Comparison of ENCODE assay signal across 24 cellular contexts in genomic region chr6:13278991-13279390, GRCh38. TPM values are rescaled to one million over a fixed set of nuclear protein-coding genes. Genes with fewer than 3 reads are reported as not detected.
DNase-seq lines count a peak whose midpoint lies in the region; ATAC-seq and TF ChIP-seq lines count a peak whose summit lies in the region.
"Had no signal": no experiment of that assay in that cellular context is flagged by ENCODE, and none has a peak within 500 bp of the region (broad histone marks: within the 10 kb centered on the region; RNA-seq: fewer than 3 reads in every experiment).

No MANE protein-coding gene starts in this region.

- no peak overlapping the region for H3K4ac ChIP-seq in IMR-90 (ENCODE audit: low read depth, low read length)

- BruUV-seq in IMR-90 (replicated peaks; lab: Mats Ljungman, UMichigan), result no TSS peak

- H3K4me2 ChIP-seq in IMR-90 (ENCODE audit: low read depth, low read length), result no peak overlapping the region
- H3K4me2 ChIP-seq: smooth muscle cell had no signal

- H4K5ac ChIP-seq in IMR-90 (ENCODE audit: low read depth, low read length), result no peak overlapping the region

- H2AFZ ChIP-seq in IMR-90 (replicated peaks; ENCODE audit: low read length, poor library complexity), result no peak overlapping the region

- H2AK5ac ChIP-seq in IMR-90 (ENCODE audit: low read depth, low read length), result no peak overlapping the region

- no peak overlapping the region for H3K56ac ChIP-seq in IMR-90 (ENCODE audit: extremely low read depth, insufficient read depth, low read length)

- TF ChIP-seq CTCF in IMR-90 (conservative IDR thresholded peaks at IDR 0.05; ENCODE audit: low read depth, low read length), result no peak

- no peak for TF ChIP-seq RAD21 in IMR-90 (IDR thresholded peaks at IDR 0.05; ENCODE audit: low read length)

- intact Hi-C loops in Right ventricle myocardium superior (cut with DNase I), result no loop called here
- intact Hi-C loops in left ventricle myocardium superior (cut with micrococcal nuclease), result no loop called here
- intact Hi-C loops in IMR-90 (cut with micrococcal nuclease), result no loop called here

- no peak overlapping the region for H4K8ac ChIP-seq in IMR-90 (ENCODE audit: low read depth in 2 of 2, low read length in 2 of 2)

- no peak overlapping the region for H4K91ac ChIP-seq in IMR-90 (ENCODE audit: insufficient read depth, low read depth, low read length)

- H4K20me1 ChIP-seq in IMR-90 (ENCODE audit: insufficient read depth, low read length), result no peaks in the 10 kb centered on the region

- POLR2A ChIA-PET in IMR-90 (lab: Charles Lee; ENCODE audit: unreplicated experiment), result no interaction called here

- H3K18ac ChIP-seq in IMR-90 (ENCODE audit: low read depth, low read length), result no peak overlapping the region

- no peaks in the 10 kb centered on the region for H3K36me3 ChIP-seq in IMR-90 (ENCODE audit: control insufficient read depth, insufficient read depth, low read length)
- H3K36me3 ChIP-seq: transverse colon had no signal

- no peaks in the 10 kb centered on the region for H3K9me3 ChIP-seq in IMR-90 (ENCODE audit: control insufficient read depth, insufficient read depth, low read length)
- H3K9me3 ChIP-seq: transverse colon had no signal

- no peaks in the 10 kb centered on the region for H3K4me1 ChIP-seq in IMR-90 (ENCODE audit: control insufficient read depth, insufficient read depth, low read length)
- H3K4me1 ChIP-seq: transverse colon had no signal

- no peak overlapping the region for H2AK9ac ChIP-seq in IMR-90 (replicated peaks; ENCODE audit: low read depth, low read length, poor library complexity)

- dilution Hi-C loops in IMR-90 (cut with HindIII; ENCODE audit: low sequenced_read_pairs, unreplicated experiment), result no loop called here

- in situ Hi-C loops in IMR-90 (cut with MboI; ENCODE audit: low sequenced_read_pairs), result no loop called here

- H3K23ac ChIP-seq in IMR-90 (ENCODE audit: low read depth, low read length), result no peak overlapping the region

- H3K27me3 ChIP-seq in IMR-90 (ENCODE audit: control insufficient read depth, insufficient read depth, low read length), result no peaks in the 10 kb centered on the region
- H3K27me3 ChIP-seq: transverse colon had no signal

- WGBS in IMR-90 (ENCODE audit: extremely low coverage in 2 of 2, insufficient read length in 1 of 2), 2 experiments, result no CpG with 5 or more reads among the region's 4 CpGs

- no peak for TF ChIP-seq POLR2A in IMR-90 (IDR thresholded peaks at IDR 0.05; ENCODE audit: low read depth, low read length)

- H2BK5ac ChIP-seq in IMR-90 (ENCODE audit: low read depth, low read length, poor library complexity, severe bottlenecking), result no peak overlapping the region

- no peak overlapping the region for H3K27ac ChIP-seq in IMR-90 (ENCODE audit: insufficient read depth, low read length)
- H3K27ac ChIP-seq: transverse colon had no signal

- H3K79me1 ChIP-seq in IMR-90 (ENCODE audit: low read depth in 1 of 2, low read length in 2 of 2), result no peaks in the 10 kb centered on the region

- H2BK20ac ChIP-seq in IMR-90 (ENCODE audit: low read depth, low read length), result no peak overlapping the region

- H3K4me3 ChIP-seq in IMR-90 (ENCODE audit: insufficient read depth, low read depth, low read length), result no peak overlapping the region
- H3K4me3 ChIP-seq: smooth muscle cell, transverse colon had no signal

- no peak overlapping the region for H2BK120ac ChIP-seq in IMR-90 (ENCODE audit: low read depth, low read length)

- H3K9me1 ChIP-seq in IMR-90 (ENCODE audit: insufficient read depth, low read length), result no peaks in the 10 kb centered on the region

- CTCF ChIA-PET in IMR-90 (lab: Yijun Ruan, JAX), result interaction anchor here (0.9 kb wide), 1 partner anchor 10 kb away, joined by 4 read pairs; no protein-coding TSS in a partner anchor

- no peak for DNase-seq in Right ventricle myocardium superior
- no peak for DNase-seq in left ventricle myocardium superior
- DNase-seq in IMR-90, result peak; percentile 2
- peak; percentile 62 for DNase-seq in fibroblast of peridontal ligament (ENCODE audit: extremely low read depth)
- peak; percentile 3 for DNase-seq in stromal cell of bone marrow (ENCODE audit: low read depth)
- no peak for DNase-seq in DMS153 treated with DMSO at 0.1 percent for 48 hours (lab: John Stamatoyannopoulos, UW; ENCODE audit: unreplicated experiment)
- no peak for DNase-seq in DMS79 (lab: John Stamatoyannopoulos, UW)
- DNase-seq: 8988T; activated CD4-positive, alpha-beta T cell treated with anti-CD3 and anti-CD28 coated beads, Interleukin-2, amount 50 U/mL, for 48 hours; activated naive CD4-positive, alpha-beta T cell treated with anti-CD3 and anti-CD28 coated beads, Interleukin-2, amount 10 ng/mL, durations not matched to agents 7 days and 5 days; amygdala; effector memory CD4-positive, alpha-beta T cell; islet precursor cell; naive thymus-derived CD4-positive, alpha-beta T cell; NCI-H1092 treated with DMSO at 0.1 percent for 48 hours; NCI-H187 treated with DMSO at 0.1 percent for 48 hours; NK-92 treated with Interleukin-12 subunit alpha and Interleukin-12 subunit beta, amount 100 ng/mL, for 24 hours; PC-3; SIG-M5; stimulated activated CD4-positive, alpha-beta T cell treated with anti-CD3 and anti-CD28 coated beads, Interleukin-2, amount 100 ng/mL, for 24 hours; T-helper 1 cell; transverse colon had no signal

- H2BK15ac ChIP-seq in IMR-90 (ENCODE audit: low read depth, low read length), result no peak overlapping the region

- no peak overlapping the region for H3K14ac ChIP-seq in IMR-90 (replicated peaks; ENCODE audit: low read depth, low read length)

- H3K9ac ChIP-seq in IMR-90 (ENCODE audit: low read depth, low read length), result no peak overlapping the region

- ATAC-seq in Right ventricle myocardium superior (ENCODE audit: poor library complexity), result peak; percentile 23
- ATAC-seq in left ventricle myocardium superior, result no peak
- ATAC-seq in IMR-90 (ENCODE audit: low read depth), result no peak
- ATAC-seq in GM19324 (IDR thresholded peaks at IDR 0.05; ENCODE audit: low FRiP score, unreplicated experiment), result no peak
- ATAC-seq: naive thymus-derived CD4-positive, alpha-beta T cell; PC-3 had no signal

TF ChIP-seq in IMR-90, 13 proteins besides CTCF, POLR2A, EP300 and RAD21:
- TF ChIP-seq MAFK (IDR thresholded peaks at IDR 0.05; ENCODE audit: low read depth, low read length) (no peak), FOS (IDR thresholded peaks at IDR 0.05; ENCODE audit: low read depth, low read length) (no peak)

RNA-seq across cellular contexts. Expression of gene TBC1D7, which starts 49.3 kb away (rescaled TPM):
- total RNA-seq in Right ventricle myocardium superior (36.0 TPM), left ventricle myocardium superior (34.0 TPM), IMR-90 (2012; rRNA removed) (14.3 and 16.4 TPM in 2 replicates)
- polyA plus RNA-seq in IMR-90 (2012; rRNA removed), result 17.6 and 22.6 TPM in 2 replicates
- 9.8 and 23.1 TPM in 2 replicates for polyA plus RNA-seq in IMR-90 (2012; cell fraction: cytosol; rRNA removed)
- polyA plus RNA-seq in IMR-90 (2012; cell fraction: nucleus; rRNA removed; ENCODE audit: low replicate concordance), result 3.2 and 15.3 TPM in 2 replicates

Comparison
In these comparisons a context has a peak if more than half of its experiments do, and no peak if none do; other contexts are left out.
1. DNase-seq: peak in IMR-90 (single experiment), fibroblast of peridontal ligament (single experiment) and stromal cell of bone marrow (single experiment); none in Right ventricle myocardium superior (single experiment), left ventricle myocardium superior (single experiment), DMS153 treated with DMSO at 0.1 percent for 48 hours (single experiment) and DMS79 (single experiment).